In genomic region chr2:109300582-109300981, GRCh38 we compare ENCODE assay signal across 1 cellular context.
TF ChIP-seq lines count a peak whose summit lies in the region.

No MANE protein-coding gene starts in this region.

TF ChIP-seq in IMR-90, 13 proteins besides CTCF, POLR2A, EP300 and RAD21 (continued from another document):
- TF ChIP-seq RFX5 (IDR thresholded peaks at IDR 0.05; ENCODE audit: low read depth, low read length) (no peak), SMC3 (IDR thresholded peaks at IDR 0.05; ENCODE audit: low read depth, low read length) (no peak), MXI1 (IDR thresholded peaks at IDR 0.05; ENCODE audit: borderline replicate concordance, low read depth, low read length) (no peak)
